In the genomic region with DNA sequence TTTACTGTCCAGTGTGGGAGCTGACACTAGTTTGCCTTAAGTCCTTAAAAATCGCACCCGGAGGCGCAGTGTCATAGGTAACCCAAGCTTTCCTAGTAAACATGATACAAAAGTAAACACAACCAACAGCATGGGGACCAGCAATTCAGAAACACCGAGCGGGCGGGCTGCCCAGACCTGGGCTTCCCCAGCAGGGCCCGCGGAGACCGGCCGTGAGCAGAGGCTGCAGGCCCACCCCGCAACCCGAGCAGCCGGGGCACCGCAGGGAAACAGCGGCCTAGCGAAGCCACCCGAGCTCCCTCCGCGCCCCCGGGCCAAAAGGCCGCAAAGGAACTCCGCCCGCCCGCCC, we compare ENCODE assay signal across 8 cellular contexts. TPM values are rescaled to one million over a fixed set of nuclear protein-coding genes. Genes with fewer than 3 reads are reported as not detected.
DNase-seq lines count a peak whose midpoint lies in the region; ATAC-seq and TF ChIP-seq lines count a peak whose summit lies in the region.

No MANE protein-coding gene starts in this region.

- peaks cover 41% of the 10 kb centered on the region for H3K4me1 ChIP-seq in CD4-positive, alpha-beta memory T cell (ENCODE audit: insufficient read depth, low read length)
- H3K4me1 ChIP-seq in iPS-18a (ENCODE audit: control insufficient read depth, low read depth, low read length) = peaks cover 12% of the 10 kb centered on the region

- no peaks in the 10 kb centered on the region for H3K9me3 Mint-ChIP-seq in CD4-positive, alpha-beta memory T cell

- DNase-seq in CD4-positive, alpha-beta memory T cell = no peak
- DNase-seq in superior temporal gyrus (ENCODE audit: extremely low spot score) = peak; percentile 27
- no peak for DNase-seq in NCI-H1694 treated with DMSO at 0.1 percent for 48 hours (lab: John Stamatoyannopoulos, UW)
- no peak for DNase-seq in NCI-H82 treated with DMSO at 0.1 percent for 48 hours (lab: John Stamatoyannopoulos, UW; ENCODE audit: unreplicated experiment)

- peaks cover 7 to 19% (median 14%) of the 10 kb centered on the region in 4 donors for H3K4me1 Mint-ChIP-seq in CD4-positive, alpha-beta memory T cell

- H3K27me3 Mint-ChIP-seq in CD4-positive, alpha-beta memory T cell = no peaks in the 10 kb centered on the region

- H3K4me3 Mint-ChIP-seq in CD4-positive, alpha-beta memory T cell = no peak overlapping the region

- peaks cover under 1 to 9% of the 10 kb centered on the region in 2 donors for H3K36me3 Mint-ChIP-seq in CD4-positive, alpha-beta memory T cell

- H3K27ac ChIP-seq in CD4-positive, alpha-beta memory T cell (ENCODE audit: low read depth, low read length) = peak overlapping the region; percentile 79
- H3K27ac ChIP-seq in VCaP (peak overlapping the region; percentile 86), iPS-18a (ENCODE audit: low read length) (no peak overlapping the region)

- CTCF ChIA-PET in CD4-positive, alpha-beta memory T cell (lab: Charles Lee; ENCODE audit: partially characterized antibody) = interaction anchor here (0.8 to 2.3 kb wide), 7 partner anchors 8 to 175 kb away, joined by 3 to 11 read pairs (median 5); a partner anchor contains a TSS

- no peaks in the 10 kb centered on the region for H3K36me3 ChIP-seq in CD4-positive, alpha-beta memory T cell (ENCODE audit: insufficient read depth, low read length)
- peaks cover 9% of the 10 kb centered on the region for H3K36me3 ChIP-seq in iPS-18a (ENCODE audit: control insufficient read depth, low read depth, low read length)

- intact Hi-C loops in CD4-positive, alpha-beta memory T cell (cut with micrococcal nuclease) = loop anchor here (5.0 to 10.0 kb wide), 3 partner anchors 81 to 658 kb away; a partner anchor contains a TSS

- ATAC-seq in GM19467 (IDR thresholded peaks at IDR 0.05; ENCODE audit: unreplicated experiment) (peak; percentile 36), HG03571 (IDR thresholded peaks at IDR 0.05; ENCODE audit: unreplicated experiment) (peak; percentile 32)

- peak overlapping the region; percentile 70 to 80 for H3K4me3 ChIP-seq in CD4-positive, alpha-beta memory T cell (ENCODE audit: low read length in 2 of 2)
- H3K4me3 ChIP-seq in iPS-18a (ENCODE audit: low read length) = peak overlapping the region; percentile 85

- POLR2A ChIA-PET in CD4-positive, alpha-beta memory T cell (lab: Charles Lee; ENCODE audit: partially characterized antibody) = interaction anchor here (1.0 to 2.0 kb wide), 6 partner anchors 8 to 159 kb away, joined by 3 to 14 read pairs (median 4); a partner anchor contains a TSS

- H3K9me3 ChIP-seq in CD4-positive, alpha-beta memory T cell (ENCODE audit: control insufficient read depth in 1 of 2, low read length in 2 of 2) = no peaks in the 10 kb centered on the region
- no peaks in the 10 kb centered on the region for H3K9me3 ChIP-seq in iPS-18a (ENCODE audit: control insufficient read depth, low read depth, low read length)

- H3K27me3 ChIP-seq in CD4-positive, alpha-beta memory T cell (ENCODE audit: insufficient read depth, low read length) = no peaks in the 10 kb centered on the region
- H3K27me3 ChIP-seq in iPS-18a (ENCODE audit: control insufficient read depth, insufficient read depth, low read length) = no peaks in the 10 kb centered on the region

- no peak overlapping the region for H3K27ac Mint-ChIP-seq in CD4-positive, alpha-beta memory T cell

- H3K9ac ChIP-seq in iPS-18a (ENCODE audit: low read length) = peak overlapping the region; percentile 78

- no peak for TF ChIP-seq CTCF in VCaP (conservative IDR thresholded peaks at IDR 0.05)

RNA-seq across cellular contexts. Expression of a gene that starts 0.3 kb away (rescaled TPM):
- total RNA-seq in CD4-positive, alpha-beta memory T cell = 10 to 100 TPM; 25.6 to 30.4 TPM
- polyA plus RNA-seq in CD4-positive, alpha-beta memory T cell = 1 to 10 TPM; 6.3 to 9.5 TPM
